ENCODE assay signal across 32 cellular contexts in genomic region chr5:77360969-77361368, GRCh38.
"Had no signal": no experiment of that assay in that cellular context is flagged by ENCODE, and none has a peak within 500 bp of the region (broad histone marks: within the 10 kb centered on the region; RNA-seq: fewer than 3 reads in every experiment).

No MANE protein-coding gene starts in this region.

- H3K4me3 ChIP-seq: adrenal gland, ascending aorta, body of pancreas, breast epithelium, cardiac muscle cell had no signal

- DNase-seq: activated effector memory CD4-positive, alpha-beta T cell treated with anti-CD3 and anti-CD28 coated beads, Interleukin-2, amount 50 U/mL, for 16 hours; activated effector memory CD4-positive, alpha-beta T cell treated with Interleukin-2 at 50 U/mL for 16 hours; activated gamma-delta T cell; activated gamma-delta T cell treated with Interleukin-2 at 50 U/mL for 16 hours; activated naive CD4-positive, alpha-beta T cell; activated naive CD4-positive, alpha-beta T cell treated with anti-CD3 and anti-CD28 coated beads for 36 hours; activated naive CD4-positive, alpha-beta T cell treated with anti-CD3 and anti-CD28 coated beads, Interleukin-2, amount 10 ng/mL, durations not matched to agents 7 days and 5 days; activated naive CD4-positive, alpha-beta T cell treated with anti-CD3 and anti-CD28 coated beads, Interleukin-2, amount 50 U/mL, for 16 hours; activated naive CD4-positive, alpha-beta T cell treated with Interleukin-2 at 50 U/mL for 16 hours; activated naive CD8-positive, alpha-beta T cell treated with anti-CD3 and anti-CD28 coated beads for 36 hours; activated naive CD8-positive, alpha-beta T cell treated with anti-CD3 and anti-CD28 coated beads, Interleukin-2, amount 10 ng/mL, durations not matched to agents 7 days and 5 days; activated naive CD8-positive, alpha-beta T cell treated with anti-CD3 and anti-CD28 coated beads, Interleukin-2, amount 50 U/mL, for 24 hours; activated T-cell treated with anti-CD3 and anti-CD28 coated beads for 4 hours; activated T-cell treated with anti-CD3 and anti-CD28 coated beads, Interleukin-2, amount 50 U/mL, for 1 hour; activated T-cell treated with anti-CD3 and anti-CD28 coated beads, Interleukin-2, amount 50 U/mL, for 24 hours; activated T-cell treated with anti-CD3 and anti-CD28 coated beads, Interleukin-2, amount 50 U/mL, for 4 hours; activated T-cell treated with anti-CD3 and anti-CD28 coated beads, Interleukin-2, amount 50 U/mL, for 48 hours; activated T-cell treated with anti-CD3 and anti-CD28 coated beads, Interleukin-2, amount 50 U/mL, for 72 hours; adrenal gland; amniotic stem cell; amygdala; aorta; brain microvascular endothelial cell; caudate nucleus; central memory CD4-positive, alpha-beta T cell; cerebellar nuclear complex had no signal

- H3K4me1 ChIP-seq: adrenal gland, body of pancreas, breast epithelium had no signal

- H3K36me3 ChIP-seq: adrenal gland, ascending aorta, brain microvascular endothelial cell, breast epithelium, cardiac muscle cell had no signal

- H3K27me3 ChIP-seq: adrenal gland, ascending aorta, body of pancreas, brain microvascular endothelial cell, breast epithelium, cardiac muscle cell had no signal

- H3K9me3 ChIP-seq: adrenal gland, ascending aorta, body of pancreas, breast epithelium had no signal

- ATAC-seq: activated naive CD4-positive, alpha-beta T cell treated with anti-CD3 and anti-CD28 coated beads, Interleukin-2, amount 50 U/mL, for 72 hours; activated naive CD8-positive, alpha-beta T cell treated with anti-CD3 and anti-CD28 coated beads, Interleukin-2, amount 50 U/mL, for 24 hours; activated T-cell treated with anti-CD3 and anti-CD28 coated beads, Interleukin-2, amount 50 U/mL, for 4 hours; activated T-cell treated with anti-CD3 and anti-CD28 coated beads, Interleukin-2, amount 50 U/mL, for 72 hours; activated T-helper 17 cell treated with anti-CD3 and anti-CD28 coated beads, Interleukin-2, amount 50 U/mL, for 72 hours; body of pancreas had no signal

- H3K27ac ChIP-seq: adrenal gland, ascending aorta, body of pancreas, brain microvascular endothelial cell, breast epithelium, cardiac muscle cell had no signal
